11 cellular contexts compared by ENCODE assay signal in the genomic region with DNA sequence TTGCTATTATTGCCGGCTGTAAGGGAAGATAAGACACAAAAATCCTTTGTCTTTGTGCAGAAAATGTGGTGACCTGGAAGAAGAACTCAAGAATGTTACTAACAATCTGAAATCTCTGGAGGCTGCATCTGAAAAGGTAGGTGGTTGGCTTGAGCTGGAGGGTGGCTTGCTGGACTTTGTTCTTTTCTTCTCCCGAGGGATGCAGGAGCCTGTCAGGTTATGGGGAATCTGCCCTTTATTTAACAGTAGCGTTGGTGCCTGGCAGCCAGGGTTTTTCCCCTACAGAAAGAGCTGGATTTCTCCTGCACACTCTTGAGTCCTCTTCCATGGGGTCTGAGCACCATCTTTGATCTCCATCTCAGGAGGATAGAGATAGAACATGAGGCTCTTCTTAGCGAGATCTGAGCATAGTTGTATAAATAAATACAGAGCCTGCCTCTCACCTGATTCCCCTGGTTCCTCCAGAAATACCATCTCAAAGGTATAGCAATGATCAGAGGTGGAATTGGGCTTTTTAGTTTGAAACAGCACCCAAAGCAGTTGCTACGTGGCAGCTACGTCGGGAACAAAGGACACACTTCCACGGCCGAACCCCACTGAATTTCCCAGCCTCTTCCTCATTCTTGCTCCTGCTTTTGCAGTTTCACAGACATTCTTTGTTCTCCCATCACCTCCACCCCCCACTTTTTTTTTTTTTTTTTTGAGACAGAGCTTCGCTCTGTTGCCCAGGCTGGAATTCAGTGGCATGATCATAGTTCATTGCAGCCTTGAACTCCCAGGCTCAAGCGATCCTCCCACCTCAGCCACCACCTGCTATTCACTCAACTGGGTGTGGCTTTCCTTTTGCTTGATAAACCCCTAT. TPM values are rescaled to one million over a fixed set of nuclear protein-coding genes. Genes with fewer than 3 reads are reported as not detected.
DNase-seq lines count a peak whose midpoint lies in the region; ATAC-seq and TF ChIP-seq lines count a peak whose summit lies in the region.
"Had no signal": no experiment of that assay in that cellular context is flagged by ENCODE, and none has a peak within 500 bp of the region (broad histone marks: within the 10 kb centered on the region; RNA-seq: fewer than 3 reads in every experiment).

No MANE protein-coding gene starts in this region.

- peaks cover 96% of the 10 kb centered on the region for H3K36me3 ChIP-seq in BLaER1
- H3K36me3 ChIP-seq in neutrophil: peaks cover 91% of the 10 kb centered on the region

- no peak for TF ChIP-seq CTCF in neutrophil (IDR thresholded peaks at IDR 0.05)

- H3K4me3 Mint-ChIP-seq in IgD-negative memory B cell: peak overlapping the region in 1 of 4 donors; percentile 23

- peaks cover 13 to 17% (median 14%) of the 10 kb centered on the region in 3 donors for H3K4me1 Mint-ChIP-seq in IgD-negative memory B cell

- peaks cover 9% of the 10 kb centered on the region for H3K36me3 Mint-ChIP-seq in IgD-negative memory B cell

- H3K27me3 ChIP-seq in BLaER1 (no peaks in the 10 kb centered on the region), neutrophil (no peaks in the 10 kb centered on the region)
- H3K27me3 ChIP-seq: BE2C had no signal

- peak overlapping the region in 2 of 3 donors; percentile 76 to 86 for H3K27ac Mint-ChIP-seq in IgD-negative memory B cell

- ATAC-seq in GM19035 (IDR thresholded peaks at IDR 0.05; ENCODE audit: unreplicated experiment) (no peak), HG03378 (IDR thresholded peaks at IDR 0.05; ENCODE audit: unreplicated experiment) (no peak)

- H3K4me2 ChIP-seq in BLaER1: peak overlapping the region; percentile 90; the same call in 1 of the 2 replicates

- peaks cover 12% of the 10 kb centered on the region for H4K20me1 ChIP-seq in BLaER1

- H3K9me3 Mint-ChIP-seq in IgD-negative memory B cell: no peaks in the 10 kb centered on the region

- no peak overlapping the region for H3K4me3 ChIP-seq in BLaER1
- H3K4me3 ChIP-seq in neutrophil (ENCODE audit: low read depth in 1 of 2, low read length in 1 of 2): no peak overlapping the region

- H3K9me3 ChIP-seq in BLaER1: no peaks in the 10 kb centered on the region
- no peaks in the 10 kb centered on the region for H3K9me3 ChIP-seq in neutrophil
- H3K9me3 ChIP-seq: BE2C had no signal

- H3K4me1 ChIP-seq in BLaER1: peaks cover 98% of the 10 kb centered on the region
- peaks cover 31 to 32% of the 10 kb centered on the region in 2 experiments for H3K4me1 ChIP-seq in neutrophil (ENCODE audit: control insufficient read depth in 1 of 2, insufficient read depth in 1 of 2, low read depth in 1 of 2, low read length in 1 of 2)
- H3K4me1 ChIP-seq: BE2C had no signal

- H3K27ac ChIP-seq in BLaER1: peak overlapping the region; percentile 28
- H3K27ac ChIP-seq in epithelial cell of prostate: peak overlapping the region; percentile 15
- peak overlapping the region; percentile 13 for H3K27ac ChIP-seq in neutrophil

- no peaks in the 10 kb centered on the region for H3K27me3 Mint-ChIP-seq in IgD-negative memory B cell

- no peak for DNase-seq in epithelial cell of prostate (ENCODE audit: low read depth, low spot score)
- no peak for DNase-seq in NCI-H1417 (lab: John Stamatoyannopoulos, UW)
- no peak for DNase-seq in activated gamma-delta T cell treated with Interleukin-2 at 50 U/mL for 16 hours
- DNase-seq: activated naive CD4-positive, alpha-beta T cell; BE2C; NCI-H1694 had no signal

- H3K9ac ChIP-seq in BLaER1: no peak overlapping the region

RNA-seq across cellular contexts. Expression of gene TPM4, which starts 12.9 kb away (rescaled TPM):
- 88.1 TPM for polyA plus RNA-seq in IgD-negative memory B cell

RNA-seq across cellular contexts. Expression of gene RAB8A, which starts 22.5 kb away (rescaled TPM):
- polyA plus RNA-seq in IgD-negative memory B cell: 132 TPM

RNA-seq across cellular contexts. Expression of gene HSH2D, which starts 54.3 kb away (rescaled TPM):
- polyA plus RNA-seq in IgD-negative memory B cell: 122 TPM
